8 cellular contexts compared by ENCODE assay signal in genomic region chr5:181217111-181217804, GRCh38. TPM values are rescaled to one million over a fixed set of nuclear protein-coding genes. Genes with fewer than 3 reads are reported as not detected.
DNase-seq lines count a peak whose midpoint lies in the region; ATAC-seq, FAIRE-seq and TF ChIP-seq lines count a peak whose summit lies in the region.

No MANE protein-coding gene starts in this region.

- POLR2A ChIA-PET in OCI-LY7 (lab: Charles Lee) = interaction anchor here (1.0 to 1.8 kb wide), 2 partner anchors 8 to 25 kb away, joined by 7 to 16 read pairs; no protein-coding TSS in a partner anchor

- CTCF ChIA-PET in OCI-LY7 (lab: Charles Lee; ENCODE audit: unreplicated experiment) = no interaction called here

- H2AFZ ChIP-seq in ACC112 (ENCODE audit: low read length, unreplicated experiment) (peak overlapping the region; percentile 61), OCI-LY7 (ENCODE audit: low read length) (peak overlapping the region; percentile 68), astrocyte (ENCODE audit: low read depth, low read length) (peak overlapping the region; percentile 86)

- ATAC-seq in GM21576 (IDR thresholded peaks at IDR 0.05; ENCODE audit: unreplicated experiment) = peak; percentile 28
- ATAC-seq in HG02884 (IDR thresholded peaks at IDR 0.05; ENCODE audit: unreplicated experiment) = no peak

- FAIRE-seq in astrocyte (lab: Jason Lieb, UNC) (no peak), GM12892 (lab: Jason Lieb, UNC) (no peak)

- no peak for TF ChIP-seq POLR2A in GM12892 (IDR thresholded peaks at IDR 0.05; ENCODE audit: low read depth, low read length)

- peak overlapping the region; percentile 73 for H3K27ac Mint-ChIP-seq in astrocyte (ENCODE audit: unreplicated experiment)

- H3K9ac ChIP-seq in astrocyte (ENCODE audit: low read length) (no peak overlapping the region), iPS-18a (ENCODE audit: low read length) (no peak overlapping the region)

- H3K27me3 ChIP-seq in ACC112 (ENCODE audit: insufficient read depth, low read length) (no peaks in the 10 kb centered on the region), astrocyte (ENCODE audit: insufficient read depth, low read length) (peaks cover 3% of the 10 kb centered on the region), iPS-18a (ENCODE audit: control insufficient read depth, insufficient read depth, low read length) (peaks cover 18% of the 10 kb centered on the region)

- H3K4me2 ChIP-seq in OCI-LY7 (ENCODE audit: low read length) = peak overlapping the region; percentile 91
- peak overlapping the region; percentile 83 for H3K4me2 ChIP-seq in astrocyte (ENCODE audit: low read length)

- no peaks in the 10 kb centered on the region for H3K9me3 ChIP-seq in OCI-LY7 (ENCODE audit: low read length)
- H3K9me3 ChIP-seq in astrocyte (ENCODE audit: insufficient read depth, low read depth, low read length) = no peaks in the 10 kb centered on the region
- no peaks in the 10 kb centered on the region for H3K9me3 ChIP-seq in iPS-18a (ENCODE audit: control insufficient read depth, low read depth, low read length)

- no peaks in the 10 kb centered on the region for H3K9me2 ChIP-seq in OCI-LY7 (ENCODE audit: insufficient read depth, low read length)

- H3K36me3 Mint-ChIP-seq in astrocyte (ENCODE audit: low read depth, unreplicated experiment) = no peaks in the 10 kb centered on the region

- H3K27ac ChIP-seq in ACC112 (ENCODE audit: low read depth, low read length) (no peak overlapping the region; the same call in 1 of the 2 replicates), OCI-LY7 (ENCODE audit: low read depth, low read length, poor library complexity, severe bottlenecking) (peak overlapping the region; percentile 70), astrocyte (ENCODE audit: low read depth, low read length) (no peak overlapping the region), iPS-18a (ENCODE audit: low read length) (no peak overlapping the region)

- peak overlapping the region; percentile 85 for H3K4me3 Mint-ChIP-seq in astrocyte (ENCODE audit: unreplicated experiment)

- H3K4me1 ChIP-seq in ACC112 (ENCODE audit: control insufficient read depth, insufficient read depth, low read length, unreplicated experiment) = no peaks in the 10 kb centered on the region
- peaks cover 29% of the 10 kb centered on the region for H3K4me1 ChIP-seq in OCI-LY7 (ENCODE audit: insufficient read depth, low read length, poor library complexity, severe bottlenecking)
- H3K4me1 ChIP-seq in astrocyte (ENCODE audit: insufficient read depth, low read length) = peaks cover 12% of the 10 kb centered on the region
- H3K4me1 ChIP-seq in iPS-18a (ENCODE audit: control insufficient read depth, low read depth, low read length) = peaks cover 6% of the 10 kb centered on the region

- peak; percentile 67 for TF ChIP-seq CTCF in OCI-LY7 (conservative IDR thresholded peaks at IDR 0.05; ENCODE audit: low read length)
- TF ChIP-seq CTCF in astrocyte (IDR thresholded peaks at IDR 0.05; ENCODE audit: insufficient read depth, low read depth, low read length) = no peak

- peaks cover 4% of the 10 kb centered on the region for H3K4me1 Mint-ChIP-seq in astrocyte (ENCODE audit: low read depth, unreplicated experiment)

- H3K36me3 ChIP-seq in ACC112 (ENCODE audit: insufficient read depth, low read length) = no peaks in the 10 kb centered on the region
- H3K36me3 ChIP-seq in OCI-LY7 (ENCODE audit: insufficient read depth, low read length) = no peaks in the 10 kb centered on the region
- no peaks in the 10 kb centered on the region for H3K36me3 ChIP-seq in astrocyte (ENCODE audit: insufficient read depth, low read length)
- H3K36me3 ChIP-seq in iPS-18a (ENCODE audit: control insufficient read depth, low read depth, low read length) = no peaks in the 10 kb centered on the region

- H4K20me1 ChIP-seq in OCI-LY7 (ENCODE audit: insufficient read depth, low read length) (no peaks in the 10 kb centered on the region), astrocyte (ENCODE audit: insufficient read depth, low read length) (peaks cover 5% of the 10 kb centered on the region)

- DNase-seq in OCI-LY7 (ENCODE audit: low spot score) (peak; percentile 82), astrocyte (ENCODE audit: low read depth) (peak; percentile 47), GM12892 (ENCODE audit: insufficient read length) (no peak)
- peak; percentile 35 to 72 for DNase-seq in stimulated activated CD4-positive, alpha-beta T cell treated with anti-CD3 and anti-CD28 coated beads, Interleukin-12 subunit alpha, Interleukin-12 subunit beta, amount 100 ng/mL, for 24 hours (ENCODE audit: low read depth in 2 of 2)

- intact Hi-C loops in OCI-LY7 (cut with micrococcal nuclease; ENCODE audit: unreplicated experiment) = no loop called here

- no TSS peak for BruUV-seq in OCI-LY7 (replicated peaks; lab: Mats Ljungman, UMichigan)

- no peaks in the 10 kb centered on the region for H3K79me2 ChIP-seq in ACC112 (ENCODE audit: control insufficient read depth, insufficient read depth, low read length, unreplicated experiment)
- H3K79me2 ChIP-seq in OCI-LY7 (ENCODE audit: insufficient read depth, low read depth, low read length) = no peaks in the 10 kb centered on the region
- no peaks in the 10 kb centered on the region for H3K79me2 ChIP-seq in astrocyte (ENCODE audit: insufficient read depth, low read length)

- H3K9me3 Mint-ChIP-seq in astrocyte (ENCODE audit: unreplicated experiment) = no peaks in the 10 kb centered on the region

- H3K4me3 ChIP-seq in ACC112 (ENCODE audit: low read depth, low read length) = peak overlapping the region; percentile 66
- peak overlapping the region; percentile 75 for H3K4me3 ChIP-seq in OCI-LY7 (ENCODE audit: low read depth, low read length, poor library complexity, severe bottlenecking)
- peak overlapping the region; percentile 41 for H3K4me3 ChIP-seq in astrocyte (ENCODE audit: insufficient read depth, low read depth, low read length)
- H3K4me3 ChIP-seq in iPS-18a (ENCODE audit: low read length) = peak overlapping the region; percentile 84

- H3K27me3 Mint-ChIP-seq in astrocyte (ENCODE audit: low read depth, unreplicated experiment) = peaks cover 7% of the 10 kb centered on the region

RNA-seq across cellular contexts. Expression of gene TRIM41, which starts 5.8 kb away (rescaled TPM):
- total RNA-seq in OCI-LY7 (2014; rRNA removed; shearing (Covaris generic)) = 30.2 and 30.4 TPM in 2 replicates
- 68.2 and 73.4 TPM in 2 replicates for total RNA-seq in OCI-LY7 (2022)
- total RNA-seq in astrocyte = 20.9 and 21.8 TPM in 2 replicates
- polyA plus RNA-seq in GM12892 (2012; ENCODE audit: missing spikeins) = 12.2 TPM

RNA-seq across cellular contexts. Expression of gene TRIM7, which starts 12.3 kb away (rescaled TPM):
- 0.22 and 0.44 TPM in 2 replicates for total RNA-seq in OCI-LY7 (2014; rRNA removed; shearing (Covaris generic))
- total RNA-seq in OCI-LY7 (2022) (1.8 and 2.2 TPM in 2 replicates), astrocyte (0.22 and 0.27 TPM in 2 replicates)
- polyA plus RNA-seq in GM12892 (2012; ENCODE audit: missing spikeins) = 0.70 TPM

RNA-seq across cellular contexts. Expression of gene RACK1, which starts 26.4 kb away (rescaled TPM):
- 4,583 and 5,614 TPM in 2 replicates for total RNA-seq in OCI-LY7 (2014; rRNA removed; shearing (Covaris generic))
- total RNA-seq in OCI-LY7 (2022) (2,077 and 2,357 TPM in 2 replicates), astrocyte (1,553 and 1,656 TPM in 2 replicates)
- 3,646 TPM for polyA plus RNA-seq in GM12892 (2012; ENCODE audit: missing spikeins)

RNA-seq across cellular contexts. Expression of gene TRIM52, which starts 43.7 kb away (rescaled TPM):
- total RNA-seq in OCI-LY7 (2014; rRNA removed; shearing (Covaris generic)) = 16.1 and 25.1 TPM in 2 replicates
- total RNA-seq in OCI-LY7 (2022) (33.5 and 34.5 TPM in 2 replicates), astrocyte (6.5 and 7.3 TPM in 2 replicates)
- polyA plus RNA-seq in GM12892 (2012; ENCODE audit: missing spikeins) = 13.4 TPM
